ENCODE assay signal across 1 cellular context in genomic region chr5:92868442-92868841, GRCh38.
TF ChIP-seq lines count a peak whose summit lies in the region.

No MANE protein-coding gene starts in this region.

TF ChIP-seq in HEK293, 187 proteins besides CTCF, POLR2A, EP300 and RAD21 (continued from another document):
- TF ChIP-seq, protein P1, sequence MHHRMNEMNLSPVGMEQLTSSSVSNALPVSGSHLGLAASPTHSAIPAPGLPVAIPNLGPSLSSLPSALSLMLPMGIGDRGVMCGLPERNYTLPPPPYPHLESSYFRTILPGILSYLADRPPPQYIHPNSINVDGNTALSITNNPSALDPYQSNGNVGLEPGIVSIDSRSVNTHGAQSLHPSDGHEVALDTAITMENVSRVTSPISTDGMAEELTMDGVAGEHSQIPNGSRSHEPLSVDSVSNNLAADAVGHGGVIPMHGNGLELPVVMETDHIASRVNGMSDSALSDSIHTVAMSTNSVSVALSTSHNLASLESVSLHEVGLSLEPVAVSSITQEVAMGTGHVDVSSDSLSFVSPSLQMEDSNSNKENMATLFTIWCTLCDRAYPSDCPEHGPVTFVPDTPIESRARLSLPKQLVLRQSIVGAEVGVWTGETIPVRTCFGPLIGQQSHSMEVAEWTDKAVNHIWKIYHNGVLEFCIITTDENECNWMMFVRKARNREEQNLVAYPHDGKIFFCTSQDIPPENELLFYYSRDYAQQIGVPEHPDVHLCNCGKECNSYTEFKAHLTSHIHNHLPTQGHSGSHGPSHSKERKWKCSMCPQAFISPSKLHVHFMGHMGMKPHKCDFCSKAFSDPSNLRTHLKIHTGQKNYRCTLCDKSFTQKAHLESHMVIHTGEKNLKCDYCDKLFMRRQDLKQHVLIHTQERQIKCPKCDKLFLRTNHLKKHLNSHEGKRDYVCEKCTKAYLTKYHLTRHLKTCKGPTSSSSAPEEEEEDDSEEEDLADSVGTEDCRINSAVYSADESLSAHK (tag by site-specific recombination; IDR thresholded peaks at IDR 0.05) = no peak
- TF ChIP-seq ZNF202 (tag by site-specific recombination; IDR thresholded peaks at IDR 0.05; ENCODE audit: borderline replicate concordance) (peak; percentile 56; the same call in 1 of the 2 replicates), ZNF140 (tag by site-specific recombination; IDR thresholded peaks at IDR 0.05) (peak; percentile 70; the same call in 1 of the 2 replicates), ZNF510 (tag by site-specific recombination; IDR thresholded peaks at IDR 0.05; ENCODE audit: insufficient replicate concordance) (peak; percentile 71), ZNF658 (tag by site-specific recombination; IDR thresholded peaks at IDR 0.05) (no peak), ZNF501 (tag by site-specific recombination; IDR thresholded peaks at IDR 0.05) (no peak), OSR2 (tag by site-specific recombination; IDR thresholded peaks at IDR 0.05) (no peak), AEBP2 (tag by site-specific recombination; IDR thresholded peaks at IDR 0.05; ENCODE audit: borderline replicate concordance) (no peak), SCRT2 (tag by site-specific recombination; IDR thresholded peaks at IDR 0.05) (no peak), KLF16 (tag by site-specific recombination; IDR thresholded peaks at IDR 0.05) (no peak), ZNF654 (tag by site-specific recombination; IDR thresholded peaks at IDR 0.05; ENCODE audit: low read depth) (0 out of 2 replicates have a peak, but pooled peaks have one; percentile 16), ZNF548 (tag by site-specific recombination; IDR thresholded peaks at IDR 0.05) (no peak), ZBTB7A (tag by site-specific recombination; IDR thresholded peaks at IDR 0.05; ENCODE audit: low read depth) (no peak), BCL11A (tag by site-specific recombination; IDR thresholded peaks at IDR 0.05; ENCODE audit: low read depth) (no peak), ZNF549 (tag by site-specific recombination; IDR thresholded peaks at IDR 0.05) (no peak), ZNF514 (tag by site-specific recombination; IDR thresholded peaks at IDR 0.05) (no peak), ZNF184 (tag by site-specific recombination; IDR thresholded peaks at IDR 0.05) (no peak), ZNF311 (tag by site-specific recombination; IDR thresholded peaks at IDR 0.05; ENCODE audit: borderline replicate concordance) (no peak), ZEB2 (tag by site-specific recombination; IDR thresholded peaks at IDR 0.05) (no peak), ATF2 (tag by site-specific recombination; IDR thresholded peaks at IDR 0.05; ENCODE audit: low read depth) (no peak), ZBTB26 (tag by site-specific recombination; optimal IDR thresholded peaks at IDR 0.05) (no peak), ZNF518A (tag by site-specific recombination; conservative IDR thresholded peaks at IDR 0.05; ENCODE audit: low read depth) (peak; percentile 85), BCL11B (tag by site-specific recombination; IDR thresholded peaks at IDR 0.05; ENCODE audit: low read depth) (no peak), ZNF558 (tag by site-specific recombination; IDR thresholded peaks at IDR 0.05) (0 out of 2 replicates have a peak, but pooled peaks have one; percentile 43), ZXDB (tag by site-specific recombination; IDR thresholded peaks at IDR 0.05) (peak; percentile 61), ZNF701 (tag by site-specific recombination; IDR thresholded peaks at IDR 0.05) (no peak), ZNF529 (tag by site-specific recombination; IDR thresholded peaks at IDR 0.05; ENCODE audit: insufficient replicate concordance) (peak; percentile 20), ZNF341 (tag by site-specific recombination; IDR thresholded peaks at IDR 0.05; ENCODE audit: low read depth) (no peak), HOXA7 (CRISPR knock-in tag; IDR thresholded peaks at IDR 0.05; ENCODE audit: borderline replicate concordance) (no peak), ZNF768 (tag by site-specific recombination; IDR thresholded peaks at IDR 0.05) (no peak), ZNF629 (tag by site-specific recombination; IDR thresholded peaks at IDR 0.05) (peak; percentile 32; the same call in 1 of the 2 replicates), ZNF433 (tag by site-specific recombination; IDR thresholded peaks at IDR 0.05; ENCODE audit: low read depth) (peak; percentile 76), ZSCAN23 (tag by site-specific recombination; IDR thresholded peaks at IDR 0.05) (no peak), ZNF24 (tag by site-specific recombination; IDR thresholded peaks at IDR 0.05) (no peak), ZNF664 (tag by site-specific recombination; IDR thresholded peaks at IDR 0.05) (peak; percentile 59; the same call in 1 of the 2 replicates), ZNF426 (tag by site-specific recombination; IDR thresholded peaks at IDR 0.05) (peak; percentile 85), ZNF623 (tag by site-specific recombination; IDR thresholded peaks at IDR 0.05) (peak; percentile 69), KLF8 (tag by site-specific recombination; IDR thresholded peaks at IDR 0.05) (no peak), YY1 (tag by site-specific recombination; IDR thresholded peaks at IDR 0.05) (no peak), ZBTB20 (tag by site-specific recombination; IDR thresholded peaks at IDR 0.05) (no peak), SP2 (tag by site-specific recombination; IDR thresholded peaks at IDR 0.05) (no peak), SCRT1 (tag by site-specific recombination; IDR thresholded peaks at IDR 0.05; ENCODE audit: borderline replicate concordance) (no peak), INSM2 (tag by site-specific recombination; IDR thresholded peaks at IDR 0.05) (no peak), ZNF76 (tag by site-specific recombination; IDR thresholded peaks at IDR 0.05; ENCODE audit: borderline replicate concordance, low read depth) (no peak)
- TF ChIP-seq, protein P2, sequence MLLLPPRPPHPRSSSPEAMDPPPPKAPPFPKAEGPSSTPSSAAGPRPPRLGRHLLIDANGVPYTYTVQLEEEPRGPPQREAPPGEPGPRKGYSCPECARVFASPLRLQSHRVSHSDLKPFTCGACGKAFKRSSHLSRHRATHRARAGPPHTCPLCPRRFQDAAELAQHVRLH (tag by site-specific recombination; IDR thresholded peaks at IDR 0.05) = peak; percentile 52; the same call in 1 of the 2 replicates
- TF ChIP-seq, protein P3, sequence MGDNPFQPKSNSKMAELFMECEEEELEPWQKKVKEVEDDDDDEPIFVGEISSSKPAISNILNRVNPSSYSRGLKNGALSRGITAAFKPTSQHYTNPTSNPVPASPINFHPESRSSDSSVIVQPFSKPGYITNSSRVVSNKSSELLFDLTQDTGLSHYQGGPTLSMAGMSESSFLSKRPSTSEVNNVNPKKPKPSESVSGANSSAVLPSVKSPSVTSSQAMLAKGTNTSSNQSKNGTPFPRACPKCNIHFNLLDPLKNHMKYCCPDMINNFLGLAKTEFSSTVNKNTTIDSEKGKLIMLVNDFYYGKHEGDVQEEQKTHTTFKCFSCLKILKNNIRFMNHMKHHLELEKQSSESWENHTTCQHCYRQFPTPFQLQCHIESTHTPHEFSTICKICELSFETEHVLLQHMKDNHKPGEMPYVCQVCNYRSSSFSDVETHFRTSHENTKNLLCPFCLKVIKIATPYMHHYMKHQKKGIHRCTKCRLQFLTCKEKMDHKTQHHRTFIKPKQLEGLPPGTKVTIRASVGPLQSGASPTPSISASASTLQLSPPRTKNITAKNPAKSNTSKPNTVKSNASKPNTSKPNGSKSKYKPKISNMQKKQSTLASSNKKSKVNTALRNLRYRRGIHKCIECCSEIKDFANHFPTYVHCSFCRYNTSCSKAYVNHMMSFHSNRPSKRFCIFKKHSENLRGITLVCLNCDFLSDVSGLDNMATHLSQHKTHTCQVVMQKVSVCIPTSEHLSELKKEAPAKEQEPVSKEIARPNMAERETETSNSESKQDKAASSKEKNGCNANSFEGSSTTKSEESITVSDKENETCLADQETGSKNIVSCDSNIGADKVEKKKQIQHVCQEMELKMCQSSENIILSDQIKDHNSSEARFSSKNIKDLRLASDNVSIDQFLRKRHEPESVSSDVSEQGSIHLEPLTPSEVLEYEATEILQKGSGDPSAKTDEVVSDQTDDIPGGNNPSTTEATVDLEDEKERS (tag by site-specific recombination; IDR thresholded peaks at IDR 0.05) = no peak
TF ChIP-seq in HEK293: peak in this region for 24.
